Comparison of ENCODE assay signal across 8 cellular contexts in the genomic region with DNA sequence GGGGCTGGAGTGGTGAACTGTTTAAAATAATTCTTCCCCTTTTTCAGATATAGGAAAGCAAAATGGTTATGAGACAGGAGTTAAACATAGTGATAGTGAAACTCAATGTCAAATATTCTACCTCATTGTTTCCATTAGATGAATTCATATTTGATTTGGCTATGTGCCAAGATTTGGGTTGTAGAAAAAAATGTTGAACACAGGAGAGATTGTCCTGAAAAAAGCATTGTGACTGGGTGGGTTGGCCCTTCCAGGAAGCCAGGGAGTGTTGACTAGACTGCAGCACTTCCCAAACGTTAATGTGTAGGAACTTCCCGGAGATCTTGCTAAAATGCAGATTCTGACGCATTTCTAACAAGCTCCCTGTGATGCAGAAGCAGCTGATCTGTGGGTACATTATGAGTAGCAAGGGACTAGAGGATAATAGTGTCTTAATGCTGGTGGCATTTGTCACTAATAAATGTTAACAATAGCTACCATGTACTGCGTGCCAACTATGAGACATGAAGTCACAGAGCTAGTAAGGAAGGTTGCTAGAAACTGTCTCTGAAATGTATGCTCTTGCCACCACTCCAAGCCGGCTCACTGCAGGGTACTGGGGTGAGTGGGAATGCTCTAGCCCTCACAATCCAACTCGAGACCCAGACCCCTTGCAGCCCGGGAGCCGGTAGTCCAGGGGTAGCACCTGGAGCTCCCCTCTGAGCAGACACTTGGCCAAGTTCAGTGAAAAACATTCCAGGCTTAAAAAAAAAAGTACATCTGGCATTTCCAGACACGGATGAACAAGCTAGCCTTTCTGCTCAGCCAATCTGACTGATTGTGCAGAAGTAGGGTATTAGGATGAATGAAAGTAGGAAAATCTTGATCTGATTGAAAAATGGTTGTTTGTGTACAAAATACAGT.
DNase-seq lines count a peak whose midpoint lies in the region; ATAC-seq and TF ChIP-seq lines count a peak whose summit lies in the region.

No MANE protein-coding gene starts in this region.

- H3K9me3 ChIP-seq in HEK293 (ENCODE audit: control insufficient read depth, insufficient read depth, low read depth, low read length) = no peaks in the 10 kb centered on the region
- no peaks in the 10 kb centered on the region for H3K9me3 ChIP-seq in psoas muscle

- intact Hi-C loops in psoas muscle (cut with DNase I) = no loop called here
- intact Hi-C loops in posterior vena cava (cut with DNase I) = no loop called here

- H3K4me3 ChIP-seq in HEK293 (ENCODE audit: low read depth, low read length) (no peak overlapping the region), psoas muscle (no peak overlapping the region)

- ATAC-seq in esophagus mucosa (peak; percentile 84), psoas muscle (peak in 3 of 4 donors; percentile 59 to 85 (median 82))

- H3K36me3 ChIP-seq in HEK293 (ENCODE audit: control insufficient read depth in 2 of 2, insufficient read depth in 1 of 2, low read length in 2 of 2) (no peaks in the 10 kb centered on the region), psoas muscle (ENCODE audit: insufficient read depth in 1 of 2, low read depth in 1 of 2) (no peaks in the 10 kb centered on the region)

- DNase-seq in OCI-M1 (lab: John Stamatoyannopoulos, UW) (peak; percentile 2), psoas muscle (no peak), RPMI8226 (no peak), posterior vena cava (ENCODE audit: low spot score) (no peak), SIG-M5 treated with dmso at 0.1 percent for 504 hours (lab: John Stamatoyannopoulos, UW; ENCODE audit: unreplicated experiment) (no peak), DMS 273 (lab: John Stamatoyannopoulos, UW; ENCODE audit: unreplicated experiment) (no peak)

- H3K27me3 ChIP-seq in psoas muscle (ENCODE audit: insufficient read depth in 3 of 3, low read length in 2 of 3) = no peaks in the 10 kb centered on the region

- TF ChIP-seq CTCF in HEK293 (tag by site-specific recombination; IDR thresholded peaks at IDR 0.05) (no peak), psoas muscle (IDR thresholded peaks at IDR 0.05) (no peak)

- H3K4me1 ChIP-seq in HEK293 (ENCODE audit: control insufficient read depth, insufficient read depth, low read length) (no peaks in the 10 kb centered on the region), psoas muscle (peaks cover 5% of the 10 kb centered on the region)

- CTCF ChIA-PET in HEK293 (lab: Yijun Ruan, JAX) = no interaction called here

- 18 to 20% (median 20%) methylated on average over 9 of the region's 9 CpGs for whole genome bisulfite sequencing in psoas muscle, 3 donors

- H3K27ac ChIP-seq in HEK293 (ENCODE audit: extremely low read depth, low read depth, low read length) (no peak overlapping the region), psoas muscle (no peak overlapping the region)

- POLR2A ChIA-PET in HEK293 (lab: Yijun Ruan, JAX) = no interaction called here

TF ChIP-seq in HEK293, 187 proteins besides CTCF, POLR2A, EP300 and RAD21:
- peak; percentile 49; the same call in 1 of the 2 replicates for TF ChIP-seq ZBTB44 (tag by site-specific recombination; IDR thresholded peaks at IDR 0.05)
- TF ChIP-seq ZNF76 (tag by site-specific recombination; IDR thresholded peaks at IDR 0.05; ENCODE audit: borderline replicate concordance, low read depth) = no peak
- peak; percentile 85; the same call in 1 of the 2 replicates for TF ChIP-seq ZNF544 (tag by site-specific recombination; IDR thresholded peaks at IDR 0.05)
- TF ChIP-seq ZNF830 (tag by site-specific recombination; IDR thresholded peaks at IDR 0.05; ENCODE audit: low read depth) = 0 out of 2 replicates have a peak, but pooled peaks have one; percentile 55
- TF ChIP-seq ZNF350 (tag by site-specific recombination; IDR thresholded peaks at IDR 0.05) = 0 out of 2 replicates have a peak, but pooled peaks have one; percentile 58
